24 cellular contexts compared by ENCODE assay signal in genomic region chr10:130493446-130494198, GRCh38.
"Had no signal": no experiment of that assay in that cellular context is flagged by ENCODE, and none has a peak within 500 bp of the region (broad histone marks: within the 10 kb centered on the region; RNA-seq: fewer than 3 reads in every experiment).

No MANE protein-coding gene starts in this region.

- DNase-seq: activated CD4-positive, alpha-beta T cell treated with anti-CD3 and anti-CD28 coated beads for 1 hour; activated CD4-positive, alpha-beta T cell treated with anti-CD3 and anti-CD28 coated beads, Interleukin-2, amount 50 U/mL, for 4 hours; activated CD8-positive, alpha-beta memory T cell treated with anti-CD3 and anti-CD28 coated beads for 24 hours; activated CD8-positive, alpha-beta memory T cell treated with anti-CD3 and anti-CD28 coated beads, Interleukin-2, amount 50 U/mL, for 4 hours; activated naive CD4-positive, alpha-beta T cell treated with Interleukin-2 at 50 U/mL for 16 hours; activated naive CD8-positive, alpha-beta T cell treated with anti-CD3 and anti-CD28 coated beads, Interleukin-2, amount 10 ng/mL, durations not matched to agents 7 days and 5 days; activated T-cell treated with anti-CD3 and anti-CD28 coated beads, Interleukin-2, amount 50 U/mL, for 24 hours; amniotic stem cell; colonic mucosa; immature natural killer cell; kidney glomerular epithelial cell; left ventricle myocardium inferior; mammary epithelial cell; midbrain; nephron progenitor cell; occipital lobe; stimulated activated CD4-positive, alpha-beta T cell treated with anti-CD3 and anti-CD28 coated beads, Interleukin-12 subunit alpha, Interleukin-12 subunit beta, amount 100 ng/mL, for 4 hours; stimulated activated CD4-positive, alpha-beta T cell treated with anti-CD3 and anti-CD28 coated beads, Interleukin-4, amount 100 ng/mL, for 4 hours; stimulated activated naive CD8-positive, alpha-beta T cell treated with anti-CD3 and anti-CD28 coated beads, Interleukin-15, Interleukin-2, amounts not matched to agents 100 U/mL and 50 U/mL, for 24 hours; T-cell had no signal

- H3K27ac Mint-ChIP-seq: activated naive CD8-positive, alpha-beta T cell treated with anti-CD3 and anti-CD28 coated beads, Interleukin-2, amount 10 ng/mL, durations not matched to agents 7 days and 5 days; activated T-cell treated with anti-CD3 and anti-CD28 coated beads, Interleukin-2, amount 50 U/mL, for 24 hours; activated T-helper 17 cell treated with anti-CD3 and anti-CD28 coated beads, Interleukin-2, amount 50 U/mL, for 72 hours; immature natural killer cell; nephron progenitor cell; T-cell; T-helper 2 cell treated with Interferon-gamma antibody and Interleukin-4, amounts not matched to agents 5 μg/mL and 100 μg/mL, for 36 hours had no signal

- H3K36me3 ChIP-seq: breast epithelium, colonic mucosa, left ventricle myocardium inferior, tibial nerve had no signal

- H3K4me3 ChIP-seq: breast epithelium, colonic mucosa, left ventricle myocardium inferior, tibial nerve had no signal

- H3K36me3 Mint-ChIP-seq: activated naive CD8-positive, alpha-beta T cell treated with anti-CD3 and anti-CD28 coated beads, Interleukin-2, amount 10 ng/mL, durations not matched to agents 7 days and 5 days; immature natural killer cell; T-cell had no signal

- H3K4me1 Mint-ChIP-seq: activated naive CD8-positive, alpha-beta T cell treated with anti-CD3 and anti-CD28 coated beads, Interleukin-2, amount 10 ng/mL, durations not matched to agents 7 days and 5 days; activated T-helper 17 cell treated with anti-CD3 and anti-CD28 coated beads, Interleukin-2, amount 50 U/mL, for 72 hours; immature natural killer cell; T-cell had no signal

- H3K27me3 Mint-ChIP-seq: activated naive CD8-positive, alpha-beta T cell treated with anti-CD3 and anti-CD28 coated beads, Interleukin-2, amount 10 ng/mL, durations not matched to agents 7 days and 5 days; activated T-cell treated with anti-CD3 and anti-CD28 coated beads, Interleukin-2, amount 50 U/mL, for 24 hours; activated T-helper 17 cell treated with anti-CD3 and anti-CD28 coated beads, Interleukin-2, amount 50 U/mL, for 72 hours had no signal

- H3K4me1 ChIP-seq: breast epithelium, colonic mucosa, left ventricle myocardium inferior, tibial nerve had no signal

- H3K9me3 ChIP-seq: breast epithelium, colonic mucosa, left ventricle myocardium inferior had no signal

- H3K27me3 ChIP-seq: breast epithelium, colonic mucosa, tibial nerve had no signal

- H3K9me3 Mint-ChIP-seq: activated naive CD8-positive, alpha-beta T cell treated with anti-CD3 and anti-CD28 coated beads, Interleukin-2, amount 10 ng/mL, durations not matched to agents 7 days and 5 days; activated T-cell treated with anti-CD3 and anti-CD28 coated beads, Interleukin-2, amount 50 U/mL, for 24 hours; activated T-helper 17 cell treated with anti-CD3 and anti-CD28 coated beads, Interleukin-2, amount 50 U/mL, for 72 hours; immature natural killer cell; nephron progenitor cell; T-cell; T-helper 2 cell treated with Interferon-gamma antibody and Interleukin-4, amounts not matched to agents 5 μg/mL and 100 μg/mL, for 36 hours had no signal

- H3K4me3 Mint-ChIP-seq: activated naive CD8-positive, alpha-beta T cell treated with anti-CD3 and anti-CD28 coated beads, Interleukin-2, amount 10 ng/mL, durations not matched to agents 7 days and 5 days; activated T-cell treated with anti-CD3 and anti-CD28 coated beads, Interleukin-2, amount 50 U/mL, for 24 hours; activated T-helper 17 cell treated with anti-CD3 and anti-CD28 coated beads, Interleukin-2, amount 50 U/mL, for 72 hours; immature natural killer cell; nephron progenitor cell; T-cell; T-helper 2 cell treated with Interferon-gamma antibody and Interleukin-4, amounts not matched to agents 5 μg/mL and 100 μg/mL, for 36 hours had no signal

- ATAC-seq: activated T-helper 17 cell treated with anti-CD3 and anti-CD28 coated beads, Interleukin-2, amount 50 U/mL, for 72 hours; stimulated activated naive CD8-positive, alpha-beta T cell treated with anti-CD3 and anti-CD28 coated beads, Interleukin-15, Interleukin-2, amounts not matched to agents 100 U/mL and 50 U/mL, for 24 hours; T-cell had no signal

- H3K27ac ChIP-seq: breast epithelium, colonic mucosa, left ventricle myocardium inferior, tibial nerve had no signal
